ENCODE assay signal across 8 cellular contexts in genomic region chr9:69121155-69122085, GRCh38. TPM values are rescaled to one million over a fixed set of nuclear protein-coding genes. Genes with fewer than 3 reads are reported as not detected.
DNase-seq lines count a peak whose midpoint lies in the region; ATAC-seq and TF ChIP-seq lines count a peak whose summit lies in the region.

No MANE protein-coding gene starts in this region.

- DNase-seq in DMS53 (lab: John Stamatoyannopoulos, UW) = peak; percentile 84
- DNase-seq in RPMI8226 = peak; percentile 65
- DNase-seq in astrocyte of the hippocampus (ENCODE audit: low read depth, low spot score) = peak; percentile 69
- DNase-seq in sigmoid colon = no peak
- DNase-seq in kidney glomerular epithelial cell (lab: John Stamatoyannopoulos, UW) = no peak

- peak overlapping the region; percentile 82 for H3K9ac ChIP-seq in iPS-15b (ENCODE audit: low read depth, low read length)

- no peak for TF ChIP-seq CTCF in sigmoid colon (IDR thresholded peaks at IDR 0.05)

- WGBS in sigmoid colon, 2 donors = 0 to 1% methylated on average over 87 of the region's 87 CpGs

- peak; percentile 55 for ATAC-seq in GM19467 (IDR thresholded peaks at IDR 0.05; ENCODE audit: unreplicated experiment)
- peak; percentile 63 for ATAC-seq in HG03571 (IDR thresholded peaks at IDR 0.05; ENCODE audit: unreplicated experiment)

- H3K4me1 ChIP-seq in iPS-15b (ENCODE audit: control insufficient read depth, insufficient read depth, low read length) = peaks cover 3% of the 10 kb centered on the region
- H3K4me1 ChIP-seq in sigmoid colon = peaks cover 0 to 22% (median 17%) of the 10 kb centered on the region in 4 donors

- H3K27ac ChIP-seq in sigmoid colon = peak overlapping the region; percentile 24 to 76 (median 50)

- intact Hi-C loops in sigmoid colon (cut with DNase I) = loop anchor here (10.0 kb wide), 1 partner anchor 63 kb away; no protein-coding TSS in a partner anchor

- H3K36me3 ChIP-seq in iPS-15b (ENCODE audit: control insufficient read depth, insufficient read depth, low read length) (no peaks in the 10 kb centered on the region), sigmoid colon (no peaks in the 10 kb centered on the region)

- H3K27me3 ChIP-seq in iPS-15b (ENCODE audit: control insufficient read depth, insufficient read depth, low read length) = no peaks in the 10 kb centered on the region
- H3K27me3 ChIP-seq in sigmoid colon = no peaks in the 10 kb centered on the region

- H3K9me3 ChIP-seq in iPS-15b (ENCODE audit: control insufficient read depth, insufficient read depth, low read length) (no peaks in the 10 kb centered on the region), sigmoid colon (no peaks in the 10 kb centered on the region)

- TF ChIP-seq POLR2A in sigmoid colon (IDR thresholded peaks at IDR 0.05) = peak in 1 of 2 donors; percentile 10

- TF ChIP-seq EP300 in sigmoid colon (IDR thresholded peaks at IDR 0.05) = no peak

- H3K4me3 ChIP-seq in iPS-15b (ENCODE audit: low read depth, low read length) (peak overlapping the region; percentile 76), sigmoid colon (peak overlapping the region; percentile 38 to 73 (median 62))

RNA-seq across cellular contexts. Expression of gene TJP2, which starts 52.7 kb away (rescaled TPM):
- total RNA-seq in sigmoid colon = 10 to 100 TPM; 16.1 to 27.8 (median 24.9) TPM
- polyA plus RNA-seq in sigmoid colon = 10 to 100 TPM; 44.4 to 46.5 (median 45.5) TPM

Comparison
In these comparisons a context has a peak if more than half of its experiments do, and no peak if none do; other contexts are left out.
1. DNase-seq: peak in DMS53 (single experiment), RPMI8226 (single experiment) and astrocyte of the hippocampus (single experiment); none in sigmoid colon (single experiment) and kidney glomerular epithelial cell (single experiment).